16 cellular contexts compared by ENCODE assay signal in genomic region chr1:19202396-19202795, GRCh38. TPM values are rescaled to one million over a fixed set of nuclear protein-coding genes. Genes with fewer than 3 reads are reported as not detected.
DNase-seq lines count a peak whose midpoint lies in the region; ATAC-seq and TF ChIP-seq lines count a peak whose summit lies in the region.
"Had no signal": no experiment of that assay in that cellular context is flagged by ENCODE, and none has a peak within 500 bp of the region (broad histone marks: within the 10 kb centered on the region; RNA-seq: fewer than 3 reads in every experiment).

No MANE protein-coding gene starts in this region.

- no peak for TF ChIP-seq CTCF in ascending aorta (IDR thresholded peaks at IDR 0.05)
- TF ChIP-seq CTCF in upper lobe of left lung (IDR thresholded peaks at IDR 0.05), result no peak

- TF ChIP-seq POLR2A in upper lobe of left lung (IDR thresholded peaks at IDR 0.05), result no peak

- DNase-seq in stimulated activated naive CD8-positive, alpha-beta T cell treated with anti-CD3 and anti-CD28 coated beads, Interleukin-15, Interleukin-2, amounts not matched to agents 100 U/mL and 50 U/mL, for 24 hours, result no peak
- DNase-seq in ascending aorta (ENCODE audit: low spot score in 2 of 2) (no peak), memory B cell (ENCODE audit: low spot score in 2 of 2) (no peak), NCI-H446 treated with DMSO at 0.1 percent for 48 hours (lab: John Stamatoyannopoulos, UW) (no peak), upper lobe of left lung (no peak)
- DNase-seq: activated naive CD4-positive, alpha-beta T cell; effector CD4-positive, alpha-beta T cell; MG63; NCI-H1694; NCI-H226 had no signal

- H3K4me3 ChIP-seq in ascending aorta (no peak overlapping the region), upper lobe of left lung (no peak overlapping the region)
- H3K4me3 ChIP-seq: MG63 had no signal

- no peak for ATAC-seq in stimulated activated naive CD8-positive, alpha-beta T cell treated with anti-CD3 and anti-CD28 coated beads, Interleukin-15, Interleukin-2, amounts not matched to agents 100 U/mL and 50 U/mL, for 24 hours
- ATAC-seq in memory B cell (ENCODE audit: low read depth) (no peak), GM18867 (IDR thresholded peaks at IDR 0.05; ENCODE audit: unreplicated experiment) (no peak), HG02588 (IDR thresholded peaks at IDR 0.05; ENCODE audit: unreplicated experiment) (no peak), upper lobe of left lung (ENCODE audit: low FRiP score in 2 of 2) (no peak)
- ATAC-seq: sciatic nerve, WTC11 had no signal

- peaks cover 56% of the 10 kb centered on the region for H3K36me3 Mint-ChIP-seq in stimulated activated naive CD8-positive, alpha-beta T cell treated with anti-CD3 and anti-CD28 coated beads, Interleukin-15, Interleukin-2, amounts not matched to agents 100 ng/mL and 50 ng/mL, for 24 hours (ENCODE audit: low read depth)
- peaks cover 20% of the 10 kb centered on the region for H3K36me3 Mint-ChIP-seq in memory B cell

- intact Hi-C loops in ascending aorta (cut with DNase I), result loop anchor here (10.0 kb wide), 1 partner anchor 282 kb away; the partner anchor contains the start of gene CAPZB

- H3K27me3 Mint-ChIP-seq in stimulated activated naive CD8-positive, alpha-beta T cell treated with anti-CD3 and anti-CD28 coated beads, Interleukin-15, Interleukin-2, amounts not matched to agents 100 ng/mL and 50 ng/mL, for 24 hours, result no peaks in the 10 kb centered on the region
- no peaks in the 10 kb centered on the region for H3K27me3 Mint-ChIP-seq in memory B cell

- H3K4me1 ChIP-seq in ascending aorta (peaks cover 12 to 37% of the 10 kb centered on the region in 2 donors), upper lobe of left lung (peaks cover 5 to 40% (median 21%) of the 10 kb centered on the region in 4 donors)

- WGBS in upper lobe of left lung, 2 donors, result 89 to 91% methylated on average over 3 of the region's 3 CpGs

- H3K36me3 ChIP-seq in ascending aorta (peaks cover 26 to 28% of the 10 kb centered on the region in 2 donors), upper lobe of left lung (peaks cover 13 to 44% (median 24%) of the 10 kb centered on the region in 4 donors)

- no peaks in the 10 kb centered on the region for H3K27me3 ChIP-seq in ascending aorta
- H3K27me3 ChIP-seq in upper lobe of left lung, result no peaks in the 10 kb centered on the region
- H3K27me3 ChIP-seq: MG63, neutrophil had no signal

- no peaks in the 10 kb centered on the region for H3K9me3 ChIP-seq in ascending aorta
- no peaks in the 10 kb centered on the region for H3K9me3 ChIP-seq in upper lobe of left lung
- H3K9me3 ChIP-seq: MG63, neutrophil had no signal

- H3K27ac ChIP-seq in ascending aorta (peak overlapping the region; percentile 49 to 71), upper lobe of left lung (no peak overlapping the region)
- H3K27ac ChIP-seq: neutrophil had no signal

- H3K4me3 Mint-ChIP-seq in stimulated activated naive CD8-positive, alpha-beta T cell treated with anti-CD3 and anti-CD28 coated beads, Interleukin-15, Interleukin-2, amounts not matched to agents 100 ng/mL and 50 ng/mL, for 24 hours, result no peak overlapping the region
- no peak overlapping the region for H3K4me3 Mint-ChIP-seq in memory B cell
- H3K4me3 Mint-ChIP-seq: WTC11 had no signal

- peaks cover 55% of the 10 kb centered on the region for H3K4me1 Mint-ChIP-seq in stimulated activated naive CD8-positive, alpha-beta T cell treated with anti-CD3 and anti-CD28 coated beads, Interleukin-15, Interleukin-2, amounts not matched to agents 100 ng/mL and 50 ng/mL, for 24 hours (ENCODE audit: low read depth)
- peaks cover 21% of the 10 kb centered on the region for H3K4me1 Mint-ChIP-seq in memory B cell

- TF ChIP-seq EP300 in upper lobe of left lung (IDR thresholded peaks at IDR 0.05), result no peak

- H3K27ac Mint-ChIP-seq in stimulated activated naive CD8-positive, alpha-beta T cell treated with anti-CD3 and anti-CD28 coated beads, Interleukin-15, Interleukin-2, amounts not matched to agents 100 ng/mL and 50 ng/mL, for 24 hours, result peak overlapping the region; percentile 74
- H3K27ac Mint-ChIP-seq in memory B cell, result peak overlapping the region; percentile 20
- H3K27ac Mint-ChIP-seq: WTC11 had no signal

- H3K9me3 Mint-ChIP-seq in stimulated activated naive CD8-positive, alpha-beta T cell treated with anti-CD3 and anti-CD28 coated beads, Interleukin-15, Interleukin-2, amounts not matched to agents 100 ng/mL and 50 ng/mL, for 24 hours, result no peaks in the 10 kb centered on the region
- H3K9me3 Mint-ChIP-seq in memory B cell, result no peaks in the 10 kb centered on the region
- H3K9me3 Mint-ChIP-seq: WTC11 had no signal

RNA-seq across cellular contexts. Expression of gene UBR4, which starts 7.7 kb away (rescaled TPM):
- total RNA-seq in ascending aorta (222 TPM), upper lobe of left lung (100 to 1,000 TPM; 101 to 317 (median 135) TPM)

RNA-seq across cellular contexts. Expression of gene EMC1, which starts 48.9 kb away (rescaled TPM):
- total RNA-seq in ascending aorta (93.0 TPM), upper lobe of left lung (10 to 100 TPM; 31.7 to 65.0 (median 41.9) TPM)

RNA-seq across cellular contexts. Expression of gene MRTO4, which starts 49.2 kb away (rescaled TPM):
- 13.4 TPM for total RNA-seq in ascending aorta
- total RNA-seq in upper lobe of left lung, result 10 to 100 TPM in 5 of 6 donors, 1 to 10 TPM in 1; 7.3 to 31.8 (median 13.9) TPM

Comparison
In these comparisons a context has a peak if more than half of its experiments do, and no peak if none do; other contexts are left out.
1. H3K27ac ChIP-seq: peak in ascending aorta (2 of 2); none in upper lobe of left lung (0 of 4).